Comparison of ENCODE assay signal across 25 cellular contexts in genomic region chr12:50715174-50715573, GRCh38. TPM values are rescaled to one million over a fixed set of nuclear protein-coding genes. Genes with fewer than 3 reads are reported as not detected.
DNase-seq lines count a peak whose midpoint lies in the region; ATAC-seq and FAIRE-seq lines count a peak whose summit lies in the region.
"Had no signal": no experiment of that assay in that cellular context is flagged by ENCODE, and none has a peak within 500 bp of the region (broad histone marks: within the 10 kb centered on the region; RNA-seq: fewer than 3 reads in every experiment).

No MANE protein-coding gene starts in this region.

- H3K9me3 ChIP-seq in adipocyte (ENCODE audit: control insufficient read depth, low read length) = no peaks in the 10 kb centered on the region
- H3K9me3 ChIP-seq: BE2C, vagina had no signal

- FAIRE-seq in frontal cortex (lab: Jason Lieb, UNC) = no peak
- FAIRE-seq: colon, GM19239, keratinocyte had no signal

- peaks cover 41% of the 10 kb centered on the region for H3K36me3 ChIP-seq in adipocyte (ENCODE audit: control insufficient read depth, insufficient read depth, low read length, severe bottlenecking)

- ATAC-seq in left colon = peak; percentile 9
- peak; percentile 51 for ATAC-seq in sciatic nerve
- ATAC-seq: effector memory CD8-positive, alpha-beta T cell; esophagus mucosa; naive thymus-derived CD8-positive, alpha-beta T cell had no signal

- H3K9ac ChIP-seq in adipocyte (ENCODE audit: low read length) = no peak overlapping the region
- H3K9ac ChIP-seq: parathyroid adenoma had no signal

- no peaks in the 10 kb centered on the region for H3K27me3 ChIP-seq in adipocyte (replicated peaks; ENCODE audit: control insufficient read depth, insufficient read depth, low read length)
- H3K27me3 ChIP-seq: BE2C, vagina had no signal

- H3K4me3 ChIP-seq in adipocyte (ENCODE audit: low read length) = no peak overlapping the region
- H3K4me3 ChIP-seq: vagina had no signal

- DNase-seq in EH (ENCODE audit: low read depth) = peak; percentile 38
- DNase-seq in adipocyte (ENCODE audit: low read depth) = peak; percentile 29
- no peak for DNase-seq in left colon
- DNase-seq in sciatic nerve (ENCODE audit: low spot score) = no peak
- DNase-seq in frontal cortex (ENCODE audit: low spot score in 2 of 2) = no peak
- no peak for DNase-seq in NCI-H2029 treated with DMSO at 0.1 percent for 48 hours (lab: John Stamatoyannopoulos, UW)
- no peak for DNase-seq in retina
- DNase-seq: activated CD4-positive, alpha-beta memory T cell treated with anti-CD3 and anti-CD28 coated beads for 36 hours; activated naive CD4-positive, alpha-beta T cell treated with anti-CD3 and anti-CD28 coated beads for 36 hours; BE2C; DND-41; effector memory CD8-positive, alpha-beta T cell; HFFc6; naive thymus-derived CD8-positive, alpha-beta T cell; NCI-H1092; NCI-H1930; NCI-H226; NCI-H748 treated with DMSO at 0.1 percent for 48 hours; T1000 had no signal

- intact Hi-C loops in left colon (cut with DNase I, micrococcal nuclease) (no loop called here), sciatic nerve (cut with DNase I) (no loop called here)

- peaks cover 5% of the 10 kb centered on the region for H3K4me1 ChIP-seq in adipocyte (ENCODE audit: control insufficient read depth, insufficient read depth, low read length)
- H3K4me1 ChIP-seq: BE2C, parathyroid adenoma, vagina had no signal

RNA-seq across cellular contexts. Expression of gene ATF1, which starts 48.7 kb away (rescaled TPM):
- 10 to 100 TPM; 35.8 to 36.4 TPM for total RNA-seq in left colon
- total RNA-seq in sciatic nerve = 44.2 TPM
- total RNA-seq in frontal cortex = 26.5 TPM

Comparison
In these comparisons a context has a peak if more than half of its experiments do, and no peak if none do; other contexts are left out.
1. DNase-seq: peak in EH (single experiment) and adipocyte (single experiment); none in left colon (0 of 2), sciatic nerve (single experiment), frontal cortex (0 of 2), NCI-H2029 treated with DMSO at 0.1 percent for 48 hours (single experiment) and retina (single experiment).